In the genomic region with DNA sequence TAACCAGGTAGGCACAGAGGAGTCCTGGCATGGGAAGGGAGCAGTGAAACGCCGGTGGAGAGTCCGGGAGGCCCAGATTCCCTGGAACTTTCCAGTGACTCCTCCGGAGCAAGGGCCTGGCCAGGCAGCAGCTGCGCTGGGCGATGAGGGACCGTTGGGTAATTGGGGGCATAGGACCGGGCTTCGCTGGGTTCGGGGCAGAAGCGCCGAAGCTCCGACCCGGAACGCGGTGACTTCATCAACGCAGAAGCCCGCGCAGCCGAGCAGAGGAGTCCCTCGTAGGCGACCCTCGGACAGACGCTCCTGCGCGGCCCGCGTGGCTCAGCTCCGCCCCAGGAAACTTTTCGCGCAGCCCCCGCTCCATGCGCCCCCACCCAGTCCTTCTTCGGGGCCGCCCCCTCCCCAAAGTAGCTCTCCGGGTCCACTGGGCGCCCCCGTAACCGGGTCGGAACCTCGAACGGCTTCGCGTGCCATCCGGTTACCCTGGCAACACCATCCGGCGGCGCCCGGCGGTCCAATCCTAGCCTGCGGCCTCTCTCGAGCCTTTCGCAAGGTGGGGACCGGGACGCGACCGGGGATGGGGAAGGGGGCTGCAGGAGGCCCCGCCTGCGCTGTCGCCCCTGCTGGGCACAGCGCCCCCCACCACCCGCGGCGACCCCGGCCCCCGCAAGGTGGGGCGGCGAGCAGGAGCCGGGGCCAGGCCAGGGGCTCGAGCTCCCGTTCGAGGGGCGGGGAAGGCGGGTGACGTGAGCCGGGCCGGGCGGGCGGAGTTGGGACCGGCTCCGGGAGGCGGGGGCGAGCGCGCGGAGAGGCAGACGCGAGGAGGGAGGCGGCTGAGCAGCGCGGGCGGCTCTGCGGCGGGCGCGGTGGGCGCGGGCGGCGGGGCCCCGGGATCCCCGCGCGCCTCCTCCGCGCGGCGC, we compare ENCODE assay signal across 11 cellular contexts. TPM values are rescaled to one million over a fixed set of nuclear protein-coding genes. Genes with fewer than 3 reads are reported as not detected.
DNase-seq lines count a peak whose midpoint lies in the region; FAIRE-seq and TF ChIP-seq lines count a peak whose summit lies in the region.
"Had no signal": no experiment of that assay in that cellular context is flagged by ENCODE, and none has a peak within 500 bp of the region (broad histone marks: within the 10 kb centered on the region; RNA-seq: fewer than 3 reads in every experiment).

A gene with protein sequence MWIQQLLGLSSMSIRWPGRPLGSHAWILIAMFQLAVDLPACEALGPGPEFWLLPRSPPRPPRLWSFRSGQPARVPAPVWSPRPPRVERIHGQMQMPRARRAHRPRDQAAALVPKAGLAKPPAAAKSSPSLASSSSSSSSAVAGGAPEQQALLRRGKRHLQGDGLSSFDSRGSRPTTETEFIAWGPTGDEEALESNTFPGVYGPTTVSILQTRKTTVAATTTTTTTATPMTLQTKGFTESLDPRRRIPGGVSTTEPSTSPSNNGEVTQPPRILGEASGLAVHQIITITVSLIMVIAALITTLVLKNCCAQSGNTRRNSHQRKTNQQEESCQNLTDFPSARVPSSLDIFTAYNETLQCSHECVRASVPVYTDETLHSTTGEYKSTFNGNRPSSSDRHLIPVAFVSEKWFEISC (plus strand): TSS at position 814 of the 920 bp plus-strand sequence. CDS start 817 bp downstream, outside the sequence.

- H3K9ac ChIP-seq in astrocyte (ENCODE audit: low read length): no peak within 1 kb of the TSS

- no peaks in the 10 kb centered on the region for H3K4me1 Mint-ChIP-seq in activated CD4-positive, alpha-beta T cell treated with anti-CD3 and anti-CD28 coated beads, Interleukin-2, amount 10 ng/mL, durations not matched to agents 7 days and 5 days
- no peaks in the 10 kb centered on the region for H3K4me1 Mint-ChIP-seq in astrocyte (ENCODE audit: low read depth, unreplicated experiment)
- H3K4me1 Mint-ChIP-seq in activated naive CD4-positive, alpha-beta T cell treated with anti-CD3 and anti-CD28 coated beads, Interleukin-2, amount 10 ng/mL, durations not matched to agents 7 days and 5 days: peaks cover 3% of the 10 kb centered on the region
- H3K4me1 Mint-ChIP-seq: stimulated activated effector memory CD8-positive, alpha-beta T cell treated with anti-CD3 and anti-CD28 coated beads, Interleukin-12 subunit alpha, Interleukin-12 subunit beta, amount 100 ng/mL, for 72 hours had no signal

- no peak within 1 kb of the TSS for H2AFZ ChIP-seq in astrocyte (ENCODE audit: low read depth, low read length)

- no peaks in the 10 kb centered on the region for H3K9me3 Mint-ChIP-seq in activated CD4-positive, alpha-beta T cell treated with anti-CD3 and anti-CD28 coated beads, Interleukin-2, amount 10 ng/mL, durations not matched to agents 7 days and 5 days
- H3K9me3 Mint-ChIP-seq in astrocyte (ENCODE audit: unreplicated experiment): no peaks in the 10 kb centered on the region
- H3K9me3 Mint-ChIP-seq in activated naive CD4-positive, alpha-beta T cell treated with anti-CD3 and anti-CD28 coated beads, Interleukin-2, amount 10 ng/mL, durations not matched to agents 7 days and 5 days: no peaks in the 10 kb centered on the region
- H3K9me3 Mint-ChIP-seq: stimulated activated effector memory CD8-positive, alpha-beta T cell treated with anti-CD3 and anti-CD28 coated beads, Interleukin-12 subunit alpha, Interleukin-12 subunit beta, amount 100 ng/mL, for 72 hours had no signal

- peak within 1 kb of the TSS; percentile 39 for H3K4me2 ChIP-seq in astrocyte (ENCODE audit: low read length)

- H3K27ac Mint-ChIP-seq in activated CD4-positive, alpha-beta T cell treated with anti-CD3 and anti-CD28 coated beads, Interleukin-2, amount 10 ng/mL, durations not matched to agents 7 days and 5 days: peak within 1 kb of the TSS; percentile 75
- no peak within 1 kb of the TSS for H3K27ac Mint-ChIP-seq in astrocyte (ENCODE audit: unreplicated experiment)
- H3K27ac Mint-ChIP-seq in activated naive CD4-positive, alpha-beta T cell treated with anti-CD3 and anti-CD28 coated beads, Interleukin-2, amount 10 ng/mL, durations not matched to agents 7 days and 5 days: no peak within 1 kb of the TSS
- H3K27ac Mint-ChIP-seq: stimulated activated effector memory CD8-positive, alpha-beta T cell treated with anti-CD3 and anti-CD28 coated beads, Interleukin-12 subunit alpha, Interleukin-12 subunit beta, amount 100 ng/mL, for 72 hours had no signal

- POLR2A ChIA-PET in activated CD4-positive, alpha-beta T cell treated with anti-CD3 and anti-CD28 coated beads, Interleukin-2, amount 10 ng/mL, durations not matched to agents 7 days and 5 days (lab: Charles Lee): no interaction called here

- H3K27me3 Mint-ChIP-seq in activated CD4-positive, alpha-beta T cell treated with anti-CD3 and anti-CD28 coated beads, Interleukin-2, amount 10 ng/mL, durations not matched to agents 7 days and 5 days: peaks cover 34% of the 10 kb centered on the region
- peaks cover 33% of the 10 kb centered on the region for H3K27me3 Mint-ChIP-seq in astrocyte (ENCODE audit: low read depth, unreplicated experiment)
- peaks cover 63% of the 10 kb centered on the region for H3K27me3 Mint-ChIP-seq in activated naive CD4-positive, alpha-beta T cell treated with anti-CD3 and anti-CD28 coated beads, Interleukin-2, amount 10 ng/mL, durations not matched to agents 7 days and 5 days

- DNase-seq in activated CD4-positive, alpha-beta T cell treated with anti-CD3 and anti-CD28 coated beads, Interleukin-2, amount 10 ng/mL, durations not matched to agents 7 days and 5 days: no peak
- no peak for DNase-seq in activated CD4-positive, alpha-beta T cell treated with anti-CD3 and anti-CD28 coated beads, Interleukin-2, amount 50 U/mL, for 1 hour
- DNase-seq in astrocyte (ENCODE audit: low read depth) (no peak), kidney tubule cell (ENCODE audit: low spot score) (peak; percentile 39), stomach (no peak), T-helper 9 cell (no peak)
- no peak for DNase-seq in activated naive CD4-positive, alpha-beta T cell treated with anti-CD3 and anti-CD28 coated beads, Interleukin-2, amount 10 ng/mL, durations not matched to agents 7 days and 5 days
- no peak for DNase-seq in stimulated activated CD4-positive, alpha-beta T cell treated with anti-CD3 and anti-CD28 coated beads, Interleukin-4, amount 100 ng/mL, for 24 hours

- H3K36me3 Mint-ChIP-seq in activated CD4-positive, alpha-beta T cell treated with anti-CD3 and anti-CD28 coated beads, Interleukin-2, amount 10 ng/mL, durations not matched to agents 7 days and 5 days (ENCODE audit: low read depth): no peaks in the 10 kb centered on the region
- no peaks in the 10 kb centered on the region for H3K36me3 Mint-ChIP-seq in astrocyte (ENCODE audit: low read depth, unreplicated experiment)
- H3K36me3 Mint-ChIP-seq in activated naive CD4-positive, alpha-beta T cell treated with anti-CD3 and anti-CD28 coated beads, Interleukin-2, amount 10 ng/mL, durations not matched to agents 7 days and 5 days: no peaks in the 10 kb centered on the region
- H3K36me3 Mint-ChIP-seq: stimulated activated effector memory CD8-positive, alpha-beta T cell treated with anti-CD3 and anti-CD28 coated beads, Interleukin-12 subunit alpha, Interleukin-12 subunit beta, amount 100 ng/mL, for 72 hours had no signal

- no peaks in the 10 kb centered on the region for H4K20me1 ChIP-seq in astrocyte (ENCODE audit: insufficient read depth, low read length)

- H3K9me3 ChIP-seq in astrocyte (ENCODE audit: insufficient read depth, low read depth, low read length) (no peaks in the 10 kb centered on the region), stomach (no peaks in the 10 kb centered on the region)

- H3K27me3 ChIP-seq in astrocyte (ENCODE audit: insufficient read depth, low read length): peaks cover 10% of the 10 kb centered on the region
- H3K27me3 ChIP-seq in stomach: peaks cover 17 to 99% (median 54%) of the 10 kb centered on the region in 3 donors

- TF ChIP-seq POLR2A in stomach (IDR thresholded peaks at IDR 0.05): no peak

- H3K4me1 ChIP-seq in astrocyte (ENCODE audit: insufficient read depth, low read length) (no peaks in the 10 kb centered on the region), stomach (peaks cover 0 to 35% (median 19%) of the 10 kb centered on the region in 4 donors)

- no peaks in the 10 kb centered on the region for H3K36me3 ChIP-seq in astrocyte (ENCODE audit: insufficient read depth, low read length)
- no peaks in the 10 kb centered on the region for H3K36me3 ChIP-seq in stomach

- WGBS in stomach, 5 donors: 3 to 13% (median 4%) methylated on average over 19 to 107 of the region's 108 CpGs

- CTCF ChIA-PET in activated CD4-positive, alpha-beta T cell treated with anti-CD3 and anti-CD28 coated beads, Interleukin-2, amount 10 ng/mL, durations not matched to agents 7 days and 5 days (lab: Charles Lee): no interaction called here
- CTCF ChIA-PET in activated naive CD4-positive, alpha-beta T cell treated with anti-CD3 and anti-CD28 coated beads, Interleukin-2, amount 10 ng/mL, durations not matched to agents 7 days and 5 days (lab: Charles Lee): no interaction called here

- no peak within 1 kb of the TSS for H3K27ac ChIP-seq in astrocyte (ENCODE audit: low read depth, low read length)
- no peak within 1 kb of the TSS for H3K27ac ChIP-seq in stomach

- no peak for TF ChIP-seq EP300 in stomach (IDR thresholded peaks at IDR 0.05)

- no peaks in the 10 kb centered on the region for H3K79me2 ChIP-seq in astrocyte (ENCODE audit: insufficient read depth, low read length)

- H3K4me3 ChIP-seq in astrocyte (ENCODE audit: insufficient read depth, low read depth, low read length): no peak within 1 kb of the TSS
- peak within 1 kb of the TSS; percentile 31 to 38 (median 36) for H3K4me3 ChIP-seq in stomach

- no peak for TF ChIP-seq CTCF in astrocyte (IDR thresholded peaks at IDR 0.05; ENCODE audit: insufficient read depth, low read depth, low read length)
- no peak for TF ChIP-seq CTCF in stomach (IDR thresholded peaks at IDR 0.05)

- intact Hi-C loops in stomach (cut with DNase I; ENCODE audit: low total_unique reads): no loop called here

- H3K4me3 Mint-ChIP-seq in activated CD4-positive, alpha-beta T cell treated with anti-CD3 and anti-CD28 coated beads, Interleukin-2, amount 10 ng/mL, durations not matched to agents 7 days and 5 days: no peak within 1 kb of the TSS
- peak within 1 kb of the TSS; percentile 54 for H3K4me3 Mint-ChIP-seq in astrocyte (ENCODE audit: unreplicated experiment)
- no peak within 1 kb of the TSS for H3K4me3 Mint-ChIP-seq in activated naive CD4-positive, alpha-beta T cell treated with anti-CD3 and anti-CD28 coated beads, Interleukin-2, amount 10 ng/mL, durations not matched to agents 7 days and 5 days
- H3K4me3 Mint-ChIP-seq: stimulated activated effector memory CD8-positive, alpha-beta T cell treated with anti-CD3 and anti-CD28 coated beads, Interleukin-12 subunit alpha, Interleukin-12 subunit beta, amount 100 ng/mL, for 72 hours had no signal

- no peak for FAIRE-seq in astrocyte (lab: Jason Lieb, UNC)
- FAIRE-seq: colon, RCC 7860 had no signal

RNA-seq across cellular contexts. Expression of the gene that starts here (rescaled TPM):
- total RNA-seq in activated CD4-positive, alpha-beta T cell treated with anti-CD3 and anti-CD28 coated beads, Interleukin-2, amount 10 ng/mL, durations not matched to agents 7 days and 5 days: not detected
- total RNA-seq in astrocyte: 0.29 and 0.34 TPM in 2 replicates
- 1 to 10 TPM in 1 of 5 donors, under 1 TPM in 1, not detected in 3; 0.14 to 1.1 TPM for total RNA-seq in stomach
- under 1 TPM; 0.10 to 0.31 (median 0.12) TPM for polyA plus RNA-seq in stomach
